Comparison of ENCODE assay signal across 1 cellular context in the genomic region with DNA sequence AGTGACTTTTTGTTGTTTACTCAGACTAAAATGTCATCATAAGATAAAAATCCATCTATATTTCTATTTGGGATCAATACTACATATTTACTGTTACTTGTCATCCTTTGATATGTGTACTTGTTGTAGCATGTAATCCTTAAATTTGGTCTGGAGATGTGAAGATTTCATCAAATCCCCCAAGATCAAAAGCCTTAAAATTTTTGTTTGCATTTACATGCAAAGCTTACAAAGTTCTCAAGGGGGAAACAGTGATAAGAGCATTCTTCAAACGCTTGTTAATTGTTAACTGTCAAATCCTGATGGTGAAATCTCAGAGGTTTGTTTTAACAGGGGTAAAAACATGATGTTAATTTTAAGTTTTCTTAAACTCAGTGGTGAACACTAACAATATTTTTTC.
TF ChIP-seq lines count a peak whose summit lies in the region.

No MANE protein-coding gene starts in this region.

TF ChIP-seq in HepG2, 621 proteins besides CTCF, POLR2A, EP300 and RAD21 (continued from another document and continues in another):
- TF ChIP-seq, protein P1, sequence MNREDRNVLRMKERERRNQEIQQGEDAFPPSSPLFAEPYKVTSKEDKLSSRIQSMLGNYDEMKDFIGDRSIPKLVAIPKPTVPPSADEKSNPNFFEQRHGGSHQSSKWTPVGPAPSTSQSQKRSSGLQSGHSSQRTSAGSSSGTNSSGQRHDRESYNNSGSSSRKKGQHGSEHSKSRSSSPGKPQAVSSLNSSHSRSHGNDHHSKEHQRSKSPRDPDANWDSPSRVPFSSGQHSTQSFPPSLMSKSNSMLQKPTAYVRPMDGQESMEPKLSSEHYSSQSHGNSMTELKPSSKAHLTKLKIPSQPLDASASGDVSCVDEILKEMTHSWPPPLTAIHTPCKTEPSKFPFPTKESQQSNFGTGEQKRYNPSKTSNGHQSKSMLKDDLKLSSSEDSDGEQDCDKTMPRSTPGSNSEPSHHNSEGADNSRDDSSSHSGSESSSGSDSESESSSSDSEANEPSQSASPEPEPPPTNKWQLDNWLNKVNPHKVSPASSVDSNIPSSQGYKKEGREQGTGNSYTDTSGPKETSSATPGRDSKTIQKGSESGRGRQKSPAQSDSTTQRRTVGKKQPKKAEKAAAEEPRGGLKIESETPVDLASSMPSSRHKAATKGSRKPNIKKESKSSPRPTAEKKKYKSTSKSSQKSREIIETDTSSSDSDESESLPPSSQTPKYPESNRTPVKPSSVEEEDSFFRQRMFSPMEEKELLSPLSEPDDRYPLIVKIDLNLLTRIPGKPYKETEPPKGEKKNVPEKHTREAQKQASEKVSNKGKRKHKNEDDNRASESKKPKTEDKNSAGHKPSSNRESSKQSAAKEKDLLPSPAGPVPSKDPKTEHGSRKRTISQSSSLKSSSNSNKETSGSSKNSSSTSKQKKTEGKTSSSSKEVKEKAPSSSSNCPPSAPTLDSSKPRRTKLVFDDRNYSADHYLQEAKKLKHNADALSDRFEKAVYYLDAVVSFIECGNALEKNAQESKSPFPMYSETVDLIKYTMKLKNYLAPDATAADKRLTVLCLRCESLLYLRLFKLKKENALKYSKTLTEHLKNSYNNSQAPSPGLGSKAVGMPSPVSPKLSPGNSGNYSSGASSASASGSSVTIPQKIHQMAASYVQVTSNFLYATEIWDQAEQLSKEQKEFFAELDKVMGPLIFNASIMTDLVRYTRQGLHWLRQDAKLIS (CRISPR knock-in tag; IDR thresholded peaks at IDR 0.05), result no peak
- TF ChIP-seq ZKSCAN8 (CRISPR knock-in tag; IDR thresholded peaks at IDR 0.05; ENCODE audit: borderline replicate concordance) (no peak), ZNF720 (CRISPR knock-in tag; IDR thresholded peaks at IDR 0.05) (no peak), FOXA3 (CRISPR knock-in tag; IDR thresholded peaks at IDR 0.05) (peak; percentile 81), PAF1 (CRISPR knock-in tag; IDR thresholded peaks at IDR 0.05) (no peak), CREM (IDR thresholded peaks at IDR 0.05) (peak; percentile 83), CREM (CRISPR knock-in tag; IDR thresholded peaks at IDR 0.05) (no peak), ZFP37 (CRISPR knock-in tag; IDR thresholded peaks at IDR 0.05; ENCODE audit: borderline replicate concordance) (no peak), HOXD1 (CRISPR knock-in tag; IDR thresholded peaks at IDR 0.05) (no peak), GATAD2A (CRISPR knock-in tag; IDR thresholded peaks at IDR 0.05) (peak; percentile 80), FOSL1 (CRISPR knock-in tag; IDR thresholded peaks at IDR 0.05; ENCODE audit: borderline replicate concordance) (peak; percentile 56; the same call in 1 of the 2 replicates), GATA4 (IDR thresholded peaks at IDR 0.05; ENCODE audit: borderline replicate concordance, low read depth) (peak; percentile 68), MED1 (CRISPR knock-in tag; IDR thresholded peaks at IDR 0.05) (0 out of 2 replicates have a peak, but pooled peaks have one; percentile 33), HDAC2 (CRISPR knock-in tag; IDR thresholded peaks at IDR 0.05) (peak; percentile 82), ZFP36L1 (CRISPR knock-in tag; IDR thresholded peaks at IDR 0.05) (no peak), TMF1 (CRISPR knock-in tag; IDR thresholded peaks at IDR 0.05; ENCODE audit: low read depth) (no peak), HDAC6 (IDR thresholded peaks at IDR 0.05; ENCODE audit: low read depth, low read length) (no peak), NR2F2 (IDR thresholded peaks at IDR 0.05; ENCODE audit: borderline replicate concordance, low read depth) (peak; percentile 73), ZNF33B (CRISPR knock-in tag; IDR thresholded peaks at IDR 0.05) (no peak), CBFB (CRISPR knock-in tag; IDR thresholded peaks at IDR 0.05) (no peak; the same call in 1 of the 2 replicates), HDAC1 (CRISPR knock-in tag; IDR thresholded peaks at IDR 0.05) (peak; percentile 32; the same call in 1 of the 2 replicates), TBX2 (CRISPR knock-in tag; IDR thresholded peaks at IDR 0.05; ENCODE audit: borderline replicate concordance) (no peak), POLR2AphosphoS2 (IDR thresholded peaks at IDR 0.05; ENCODE audit: low read depth, low read length) (no peak), SOX13 (IDR thresholded peaks at IDR 0.05) (no peak), SOX13 (CRISPR knock-in tag; conservative IDR thresholded peaks at IDR 0.05 in 1 of 2, IDR thresholded peaks at IDR 0.05 in 1 of 2) (peak in 1 of 2 experiments; percentile 84; a peak in 2 of 4 replicates), TOPORS (CRISPR knock-in tag; IDR thresholded peaks at IDR 0.05) (no peak), ZNF570 (CRISPR knock-in tag; IDR thresholded peaks at IDR 0.05; ENCODE audit: borderline replicate concordance) (no peak), TAF1 (CRISPR knock-in tag; IDR thresholded peaks at IDR 0.05) (no peak), ZNF557 (CRISPR knock-in tag; IDR thresholded peaks at IDR 0.05) (no peak)
- TF ChIP-seq, protein P2, sequence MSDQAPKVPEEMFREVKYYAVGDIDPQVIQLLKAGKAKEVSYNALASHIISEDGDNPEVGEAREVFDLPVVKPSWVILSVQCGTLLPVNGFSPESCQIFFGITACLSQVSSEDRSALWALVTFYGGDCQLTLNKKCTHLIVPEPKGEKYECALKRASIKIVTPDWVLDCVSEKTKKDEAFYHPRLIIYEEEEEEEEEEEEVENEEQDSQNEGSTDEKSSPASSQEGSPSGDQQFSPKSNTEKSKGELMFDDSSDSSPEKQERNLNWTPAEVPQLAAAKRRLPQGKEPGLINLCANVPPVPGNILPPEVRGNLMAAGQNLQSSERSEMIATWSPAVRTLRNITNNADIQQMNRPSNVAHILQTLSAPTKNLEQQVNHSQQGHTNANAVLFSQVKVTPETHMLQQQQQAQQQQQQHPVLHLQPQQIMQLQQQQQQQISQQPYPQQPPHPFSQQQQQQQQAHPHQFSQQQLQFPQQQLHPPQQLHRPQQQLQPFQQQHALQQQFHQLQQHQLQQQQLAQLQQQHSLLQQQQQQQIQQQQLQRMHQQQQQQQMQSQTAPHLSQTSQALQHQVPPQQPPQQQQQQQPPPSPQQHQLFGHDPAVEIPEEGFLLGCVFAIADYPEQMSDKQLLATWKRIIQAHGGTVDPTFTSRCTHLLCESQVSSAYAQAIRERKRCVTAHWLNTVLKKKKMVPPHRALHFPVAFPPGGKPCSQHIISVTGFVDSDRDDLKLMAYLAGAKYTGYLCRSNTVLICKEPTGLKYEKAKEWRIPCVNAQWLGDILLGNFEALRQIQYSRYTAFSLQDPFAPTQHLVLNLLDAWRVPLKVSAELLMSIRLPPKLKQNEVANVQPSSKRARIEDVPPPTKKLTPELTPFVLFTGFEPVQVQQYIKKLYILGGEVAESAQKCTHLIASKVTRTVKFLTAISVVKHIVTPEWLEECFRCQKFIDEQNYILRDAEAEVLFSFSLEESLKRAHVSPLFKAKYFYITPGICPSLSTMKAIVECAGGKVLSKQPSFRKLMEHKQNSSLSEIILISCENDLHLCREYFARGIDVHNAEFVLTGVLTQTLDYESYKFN (CRISPR knock-in tag; conservative IDR thresholded peaks at IDR 0.05), result peak; percentile 66
- TF ChIP-seq, protein P3, sequence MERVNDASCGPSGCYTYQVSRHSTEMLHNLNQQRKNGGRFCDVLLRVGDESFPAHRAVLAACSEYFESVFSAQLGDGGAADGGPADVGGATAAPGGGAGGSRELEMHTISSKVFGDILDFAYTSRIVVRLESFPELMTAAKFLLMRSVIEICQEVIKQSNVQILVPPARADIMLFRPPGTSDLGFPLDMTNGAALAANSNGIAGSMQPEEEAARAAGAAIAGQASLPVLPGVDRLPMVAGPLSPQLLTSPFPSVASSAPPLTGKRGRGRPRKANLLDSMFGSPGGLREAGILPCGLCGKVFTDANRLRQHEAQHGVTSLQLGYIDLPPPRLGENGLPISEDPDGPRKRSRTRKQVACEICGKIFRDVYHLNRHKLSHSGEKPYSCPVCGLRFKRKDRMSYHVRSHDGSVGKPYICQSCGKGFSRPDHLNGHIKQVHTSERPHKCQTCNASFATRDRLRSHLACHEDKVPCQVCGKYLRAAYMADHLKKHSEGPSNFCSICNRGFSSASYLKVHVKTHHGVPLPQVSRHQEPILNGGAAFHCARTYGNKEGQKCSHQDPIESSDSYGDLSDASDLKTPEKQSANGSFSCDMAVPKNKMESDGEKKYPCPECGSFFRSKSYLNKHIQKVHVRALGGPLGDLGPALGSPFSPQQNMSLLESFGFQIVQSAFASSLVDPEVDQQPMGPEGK (CRISPR knock-in tag; IDR thresholded peaks at IDR 0.05), result 0 out of 2 replicates have a peak, but pooled peaks have one; percentile 18
- TF ChIP-seq, protein P4, sequence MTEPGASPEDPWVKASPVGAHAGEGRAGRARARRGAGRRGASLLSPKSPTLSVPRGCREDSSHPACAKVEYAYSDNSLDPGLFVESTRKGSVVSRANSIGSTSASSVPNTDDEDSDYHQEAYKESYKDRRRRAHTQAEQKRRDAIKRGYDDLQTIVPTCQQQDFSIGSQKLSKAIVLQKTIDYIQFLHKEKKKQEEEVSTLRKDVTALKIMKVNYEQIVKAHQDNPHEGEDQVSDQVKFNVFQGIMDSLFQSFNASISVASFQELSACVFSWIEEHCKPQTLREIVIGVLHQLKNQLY (CRISPR knock-in tag; IDR thresholded peaks at IDR 0.05), result 0 out of 2 replicates have a peak, but pooled peaks have one; percentile 32
- TF ChIP-seq, protein P5, sequence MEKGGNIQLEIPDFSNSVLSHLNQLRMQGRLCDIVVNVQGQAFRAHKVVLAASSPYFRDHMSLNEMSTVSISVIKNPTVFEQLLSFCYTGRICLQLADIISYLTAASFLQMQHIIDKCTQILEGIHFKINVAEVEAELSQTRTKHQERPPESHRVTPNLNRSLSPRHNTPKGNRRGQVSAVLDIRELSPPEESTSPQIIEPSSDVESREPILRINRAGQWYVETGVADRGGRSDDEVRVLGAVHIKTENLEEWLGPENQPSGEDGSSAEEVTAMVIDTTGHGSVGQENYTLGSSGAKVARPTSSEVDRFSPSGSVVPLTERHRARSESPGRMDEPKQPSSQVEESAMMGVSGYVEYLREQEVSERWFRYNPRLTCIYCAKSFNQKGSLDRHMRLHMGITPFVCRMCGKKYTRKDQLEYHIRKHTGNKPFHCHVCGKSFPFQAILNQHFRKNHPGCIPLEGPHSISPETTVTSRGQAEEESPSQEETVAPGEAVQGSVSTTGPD (CRISPR knock-in tag; IDR thresholded peaks at IDR 0.05), result no peak
- TF ChIP-seq, protein P6, sequence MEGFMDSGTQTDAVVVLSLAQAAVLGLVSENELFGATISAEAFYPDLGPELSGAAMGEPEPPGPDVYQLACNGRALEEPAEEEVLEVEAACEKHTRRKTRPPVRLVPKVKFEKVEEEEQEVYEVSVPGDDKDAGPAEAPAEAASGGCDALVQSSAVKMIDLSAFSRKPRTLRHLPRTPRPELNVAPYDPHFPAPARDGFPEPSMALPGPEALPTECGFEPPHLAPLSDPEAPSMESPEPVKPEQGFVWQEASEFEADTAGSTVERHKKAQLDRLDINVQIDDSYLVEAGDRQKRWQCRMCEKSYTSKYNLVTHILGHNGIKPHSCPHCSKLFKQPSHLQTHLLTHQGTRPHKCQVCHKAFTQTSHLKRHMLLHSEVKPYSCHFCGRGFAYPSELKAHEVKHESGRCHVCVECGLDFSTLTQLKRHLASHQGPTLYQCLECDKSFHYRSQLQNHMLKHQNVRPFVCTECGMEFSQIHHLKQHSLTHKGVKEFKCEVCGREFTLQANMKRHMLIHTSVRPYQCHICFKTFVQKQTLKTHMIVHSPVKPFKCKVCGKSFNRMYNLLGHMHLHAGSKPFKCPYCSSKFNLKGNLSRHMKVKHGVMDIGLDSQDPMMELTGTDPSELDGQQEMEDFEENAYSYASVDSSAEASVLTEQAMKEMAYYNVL (CRISPR knock-in tag; IDR thresholded peaks at IDR 0.05; ENCODE audit: borderline replicate concordance), result no peak
- TF ChIP-seq, protein P7, sequence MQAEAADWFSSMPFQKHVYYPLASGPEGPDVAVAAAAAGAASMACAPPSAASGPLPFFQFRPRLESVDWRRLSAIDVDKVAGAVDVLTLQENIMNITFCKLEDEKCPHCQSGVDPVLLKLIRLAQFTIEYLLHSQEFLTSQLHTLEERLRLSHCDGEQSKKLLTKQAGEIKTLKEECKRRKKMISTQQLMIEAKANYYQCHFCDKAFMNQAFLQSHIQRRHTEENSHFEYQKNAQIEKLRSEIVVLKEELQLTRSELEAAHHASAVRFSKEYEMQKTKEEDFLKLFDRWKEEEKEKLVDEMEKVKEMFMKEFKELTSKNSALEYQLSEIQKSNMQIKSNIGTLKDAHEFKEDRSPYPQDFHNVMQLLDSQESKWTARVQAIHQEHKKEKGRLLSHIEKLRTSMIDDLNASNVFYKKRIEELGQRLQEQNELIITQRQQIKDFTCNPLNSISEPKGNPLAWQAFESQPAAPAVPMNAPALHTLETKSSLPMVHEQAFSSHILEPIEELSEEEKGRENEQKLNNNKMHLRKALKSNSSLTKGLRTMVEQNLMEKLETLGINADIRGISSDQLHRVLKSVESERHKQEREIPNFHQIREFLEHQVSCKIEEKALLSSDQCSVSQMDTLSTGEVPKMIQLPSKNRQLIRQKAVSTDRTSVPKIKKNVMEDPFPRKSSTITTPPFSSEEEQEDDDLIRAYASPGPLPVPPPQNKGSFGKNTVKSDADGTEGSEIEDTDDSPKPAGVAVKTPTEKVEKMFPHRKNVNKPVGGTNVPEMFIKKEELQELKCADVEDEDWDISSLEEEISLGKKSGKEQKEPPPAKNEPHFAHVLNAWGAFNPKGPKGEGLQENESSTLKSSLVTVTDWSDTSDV (CRISPR knock-in tag; IDR thresholded peaks at IDR 0.05), result no peak
- TF ChIP-seq, protein P8, sequence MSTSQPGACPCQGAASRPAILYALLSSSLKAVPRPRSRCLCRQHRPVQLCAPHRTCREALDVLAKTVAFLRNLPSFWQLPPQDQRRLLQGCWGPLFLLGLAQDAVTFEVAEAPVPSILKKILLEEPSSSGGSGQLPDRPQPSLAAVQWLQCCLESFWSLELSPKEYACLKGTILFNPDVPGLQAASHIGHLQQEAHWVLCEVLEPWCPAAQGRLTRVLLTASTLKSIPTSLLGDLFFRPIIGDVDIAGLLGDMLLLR (CRISPR knock-in tag; IDR thresholded peaks at IDR 0.05), result no peak
- TF ChIP-seq, protein P9, sequence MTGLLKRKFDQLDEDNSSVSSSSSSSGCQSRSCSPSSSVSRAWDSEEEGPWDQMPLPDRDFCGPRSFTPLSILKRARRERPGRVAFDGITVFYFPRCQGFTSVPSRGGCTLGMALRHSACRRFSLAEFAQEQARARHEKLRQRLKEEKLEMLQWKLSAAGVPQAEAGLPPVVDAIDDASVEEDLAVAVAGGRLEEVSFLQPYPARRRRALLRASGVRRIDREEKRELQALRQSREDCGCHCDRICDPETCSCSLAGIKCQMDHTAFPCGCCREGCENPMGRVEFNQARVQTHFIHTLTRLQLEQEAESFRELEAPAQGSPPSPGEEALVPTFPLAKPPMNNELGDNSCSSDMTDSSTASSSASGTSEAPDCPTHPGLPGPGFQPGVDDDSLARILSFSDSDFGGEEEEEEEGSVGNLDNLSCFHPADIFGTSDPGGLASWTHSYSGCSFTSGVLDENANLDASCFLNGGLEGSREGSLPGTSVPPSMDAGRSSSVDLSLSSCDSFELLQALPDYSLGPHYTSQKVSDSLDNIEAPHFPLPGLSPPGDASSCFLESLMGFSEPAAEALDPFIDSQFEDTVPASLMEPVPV (CRISPR knock-in tag; IDR thresholded peaks at IDR 0.05), result no peak
- TF ChIP-seq, protein P10, sequence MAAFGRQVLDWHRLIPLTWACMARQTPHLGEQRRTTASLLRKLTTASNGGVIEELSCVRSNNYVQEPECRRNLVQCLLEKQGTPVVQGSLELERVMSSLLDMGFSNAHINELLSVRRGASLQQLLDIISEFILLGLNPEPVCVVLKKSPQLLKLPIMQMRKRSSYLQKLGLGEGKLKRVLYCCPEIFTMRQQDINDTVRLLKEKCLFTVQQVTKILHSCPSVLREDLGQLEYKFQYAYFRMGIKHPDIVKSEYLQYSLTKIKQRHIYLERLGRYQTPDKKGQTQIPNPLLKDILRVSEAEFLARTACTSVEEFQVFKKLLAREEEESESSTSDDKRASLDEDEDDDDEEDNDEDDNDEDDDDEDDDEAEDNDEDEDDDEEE (CRISPR knock-in tag; IDR thresholded peaks at IDR 0.05), result no peak
